9 cellular contexts compared by ENCODE assay signal in the genomic region with DNA sequence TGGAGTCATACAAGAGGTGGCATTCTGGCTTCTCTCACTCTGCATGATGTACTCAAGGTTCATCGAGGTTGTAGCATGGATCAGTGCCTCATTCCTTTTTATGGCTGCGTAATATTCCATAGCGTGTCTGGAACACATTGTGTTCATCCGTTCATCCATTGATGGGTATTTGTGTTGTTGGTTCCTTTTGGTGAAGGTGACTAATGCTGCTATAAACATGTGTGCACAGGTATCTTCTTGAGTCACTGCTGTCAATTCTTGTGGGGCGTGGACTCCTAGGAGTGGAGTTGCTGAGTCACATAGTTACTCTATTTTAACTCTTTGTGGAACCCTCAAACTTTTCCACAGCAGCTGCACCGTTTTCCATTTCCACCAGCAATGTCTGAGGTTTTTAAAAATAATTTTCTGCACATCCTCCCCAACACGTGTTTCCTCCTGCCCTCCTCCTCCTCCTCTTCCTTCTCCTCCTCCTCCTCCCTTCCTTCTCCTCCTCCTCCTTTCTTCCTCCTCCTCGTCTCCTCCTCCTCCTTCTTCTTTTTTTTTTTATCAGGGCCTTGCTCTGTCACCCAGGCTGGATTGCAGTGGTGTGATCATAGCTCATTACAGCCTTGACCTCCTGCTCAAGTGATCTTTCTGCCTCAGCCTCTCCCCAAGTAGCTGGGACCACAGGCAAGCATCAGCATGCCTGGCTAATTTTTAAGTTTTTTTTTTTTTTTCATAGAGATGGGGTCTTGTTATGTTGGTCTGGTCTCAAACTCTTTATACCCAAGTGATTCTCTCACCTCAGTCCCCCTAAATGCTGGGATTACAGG. TPM values are rescaled to one million over a fixed set of nuclear protein-coding genes. Genes with fewer than 3 reads are reported as not detected.
A peak's percentile ranks its signal among the peaks of the same experiment; 100 is the strongest.
DNase-seq lines count a peak whose midpoint lies in the region; ATAC-seq, FAIRE-seq and TF ChIP-seq lines count a peak whose summit lies in the region.
"Had no signal": no experiment of that assay in that cellular context is flagged by ENCODE, and none has a peak within 500 bp of the region (broad histone marks: within the 10 kb centered on the region; RNA-seq: fewer than 3 reads in every experiment).

No MANE protein-coding gene starts in this region.

- intact Hi-C loops in colonic mucosa (cut with DNase I): no loop called here

- no peak overlapping the region for H3K27ac ChIP-seq in colonic mucosa

- no peaks in the 10 kb centered on the region for H3K36me3 ChIP-seq in colonic mucosa

- ATAC-seq in HG02938 (IDR thresholded peaks at IDR 0.05; ENCODE audit: unreplicated experiment) (no peak), GM19397 (IDR thresholded peaks at IDR 0.05; ENCODE audit: unreplicated experiment) (no peak)

- FAIRE-seq in RCC 7860 (lab: Jason Lieb, UNC): no peak
- FAIRE-seq: astrocyte had no signal

- no peaks in the 10 kb centered on the region for H3K9me3 ChIP-seq in colonic mucosa

- H3K27me3 ChIP-seq in colonic mucosa: peaks cover 16% of the 10 kb centered on the region

- TF ChIP-seq CTCF in GM20000 (IDR thresholded peaks at IDR 0.05; ENCODE audit: extremely low read depth, missing control alignments) (no peak), colonic mucosa (IDR thresholded peaks at IDR 0.05) (no peak)

- H3K4me1 ChIP-seq in colonic mucosa: no peaks in the 10 kb centered on the region

- H3K9ac ChIP-seq in colonic mucosa (ENCODE audit: low read depth in 2 of 2, low read length in 2 of 2): no peak overlapping the region

- DNase-seq in GM20000 (ENCODE audit: low spot score): peak; percentile 51
- DNase-seq in RCC 7860 (ENCODE audit: low spot score): peak; percentile 52
- peak; percentile 32 for DNase-seq in amniotic epithelial cell (ENCODE audit: low read depth)
- peak in 2 of 3 experiments; percentile 40 to 51 for DNase-seq in stimulated activated CD4-positive, alpha-beta T cell treated with anti-CD3 and anti-CD28 coated beads, TNF-alpha, amount 100 ng/mL, for 24 hours (ENCODE audit: low read depth in 3 of 3)
- DNase-seq in colonic mucosa: no peak

- no peak overlapping the region for H3K4me3 ChIP-seq in colonic mucosa

RNA-seq across cellular contexts. Expression of gene TMEM221, which starts 2.0 kb away (rescaled TPM):
- not detected for total RNA-seq in colonic mucosa
- total RNA-seq: OCI-LY7 had no signal

RNA-seq across cellular contexts. Expression of gene NXNL1, which starts 10.3 kb away (rescaled TPM):
- not detected for total RNA-seq in colonic mucosa
- total RNA-seq: astrocyte, OCI-LY7 had no signal

RNA-seq across cellular contexts. Expression of gene SLC27A1, which starts 19.9 kb away (rescaled TPM):
- total RNA-seq in colonic mucosa: 1 to 10 TPM; 4.2 to 5.1 TPM

RNA-seq across cellular contexts. Expression of gene MVB12A, which starts 30.6 kb away (rescaled TPM):
- 10 to 100 TPM; 53.1 to 70.1 TPM for total RNA-seq in colonic mucosa

RNA-seq across cellular contexts. Expression of gene BST2, which starts 45.0 kb away (rescaled TPM):
- 10 to 100 TPM; 12.8 to 15.6 TPM for total RNA-seq in colonic mucosa
